19 cellular contexts compared by ENCODE assay signal in the genomic region with DNA sequence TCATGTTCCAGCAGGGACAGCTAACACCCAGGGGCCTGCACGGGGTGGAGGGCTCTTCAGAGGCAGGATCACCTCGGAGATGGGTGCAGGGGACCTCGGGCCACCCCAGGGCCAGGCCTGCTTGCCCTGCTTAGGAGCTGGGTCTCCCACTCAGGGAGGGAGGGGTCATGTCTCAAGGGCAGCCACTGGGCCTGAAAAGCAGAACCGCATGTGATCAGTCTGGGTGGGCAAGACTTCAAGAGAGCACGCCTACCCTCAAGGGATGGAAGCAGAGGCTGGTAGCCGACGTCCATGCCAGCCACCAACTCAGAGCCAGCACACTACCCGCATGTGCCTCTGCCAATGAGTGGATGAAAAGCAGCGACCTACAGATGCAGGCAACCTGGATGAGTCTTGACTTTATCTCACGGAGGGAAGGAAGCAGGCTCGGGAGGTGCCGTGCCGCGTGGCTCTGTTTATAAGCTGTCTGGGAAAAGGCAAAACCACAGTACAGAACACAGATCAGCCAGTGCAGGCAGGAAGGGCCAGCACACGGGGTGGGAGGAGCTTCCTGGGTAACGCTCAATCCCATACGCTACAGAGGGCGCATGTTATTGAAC. TPM values are rescaled to one million over a fixed set of nuclear protein-coding genes. Genes with fewer than 3 reads are reported as not detected.
DNase-seq lines count a peak whose midpoint lies in the region; ATAC-seq and TF ChIP-seq lines count a peak whose summit lies in the region.
"Had no signal": no experiment of that assay in that cellular context is flagged by ENCODE, and none has a peak within 500 bp of the region (broad histone marks: within the 10 kb centered on the region; RNA-seq: fewer than 3 reads in every experiment).

No MANE protein-coding gene starts in this region.

- ATAC-seq in Right ventricle myocardium superior (ENCODE audit: poor library complexity) (no peak), RWPE2 (ENCODE audit: low read depth) (no peak), HG02623 (IDR thresholded peaks at IDR 0.05; ENCODE audit: unreplicated experiment) (no peak)
- ATAC-seq: effector memory CD8-positive, alpha-beta T cell; gastroesophageal sphincter; mucosa of descending colon had no signal

- TF ChIP-seq CTCF in right atrium auricular region (IDR thresholded peaks at IDR 0.05) (no peak), RWPE2 (IDR thresholded peaks at IDR 0.05; ENCODE audit: poor library complexity, severe bottlenecking) (no peak)

- no peaks in the 10 kb centered on the region for H3K36me3 ChIP-seq in right atrium auricular region
- H3K36me3 ChIP-seq in RWPE2 (ENCODE audit: low read depth) = no peaks in the 10 kb centered on the region
- H3K36me3 ChIP-seq: breast epithelium, gastroesophageal sphincter, Peyer's patch, transverse colon had no signal

- no peak overlapping the region for H3K4me3 ChIP-seq in right atrium auricular region
- H3K4me3 ChIP-seq in RWPE2 (ENCODE audit: severe bottlenecking) = no peak overlapping the region
- H3K4me3 ChIP-seq: breast epithelium, gastroesophageal sphincter, mucosa of descending colon, Peyer's patch, transverse colon had no signal

- H3K27me3 ChIP-seq in right atrium auricular region (no peaks in the 10 kb centered on the region), RWPE2 (ENCODE audit: insufficient read depth, poor library complexity, severe bottlenecking) (no peaks in the 10 kb centered on the region)
- H3K27me3 ChIP-seq: breast epithelium, Peyer's patch had no signal

- peaks cover 0 to under 1% of the 10 kb centered on the region in 2 donors for H3K9me3 ChIP-seq in right atrium auricular region
- H3K9me3 ChIP-seq in RWPE2 (ENCODE audit: severe bottlenecking) = peaks cover 2% of the 10 kb centered on the region
- H3K9me3 ChIP-seq: breast epithelium, mucosa of descending colon, Peyer's patch, transverse colon had no signal

- H3K4me1 ChIP-seq in right atrium auricular region (peaks cover 0 to 3% of the 10 kb centered on the region in 2 donors), RWPE2 (ENCODE audit: insufficient read depth, poor library complexity, severe bottlenecking) (peaks cover 4% of the 10 kb centered on the region)
- H3K4me1 ChIP-seq: breast epithelium, gastroesophageal sphincter, transverse colon had no signal

- H3K27ac ChIP-seq in right atrium auricular region (no peak overlapping the region), RWPE2 (ENCODE audit: poor library complexity, severe bottlenecking) (no peak overlapping the region)
- H3K27ac ChIP-seq: breast epithelium, gastroesophageal sphincter, Peyer's patch, transverse colon had no signal

- DNase-seq in Right ventricle myocardium superior = peak; percentile 32
- no peak for DNase-seq in right atrium auricular region (ENCODE audit: low spot score)
- peak; percentile 36 for DNase-seq in RWPE2 (ENCODE audit: low spot score)
- peak; percentile 76 for DNase-seq in hepatic stellate cell (ENCODE audit: low spot score)
- no peak for DNase-seq in NCI-H510A treated with DMSO at 0.1 percent for 48 hours (lab: John Stamatoyannopoulos, UW)
- no peak for DNase-seq in AG08396 (ENCODE audit: low spot score)
- DNase-seq in activated effector memory CD4-positive, alpha-beta T cell treated with Interleukin-2 at 50 U/mL for 16 hours = no peak
- DNase-seq: activated CD4-positive, alpha-beta memory T cell treated with anti-CD3 and anti-CD28 coated beads for 36 hours; effector memory CD8-positive, alpha-beta T cell; EL; immature natural killer cell; NCI-H446; Peyer's patch; transverse colon had no signal

- intact Hi-C loops in Right ventricle myocardium superior (cut with DNase I) = no loop called here

RNA-seq across cellular contexts. Expression of a gene that starts 16.0 kb away (rescaled TPM):
- total RNA-seq in Right ventricle myocardium superior = 3.2 TPM
- under 1 TPM in 1 of 2 donors, not detected in 1; 0.24 TPM for total RNA-seq in right atrium auricular region
- total RNA-seq: activated CD4-positive, alpha-beta memory T cell treated with anti-CD3 and anti-CD28 coated beads for 36 hours had no signal

RNA-seq across cellular contexts. Expression of a gene that starts 53.2 kb away (rescaled TPM):
- total RNA-seq in Right ventricle myocardium superior = not detected
- total RNA-seq in right atrium auricular region = 10 to 100 TPM; 25.8 to 34.7 TPM
- total RNA-seq: activated CD4-positive, alpha-beta memory T cell treated with anti-CD3 and anti-CD28 coated beads for 36 hours; T-helper 2 cell treated with Interferon-gamma antibody and Interleukin-4, amounts not matched to agents 100 ng/mL and 5 ng/mL, for 36 hours had no signal

Comparison
In these comparisons a context has a peak if more than half of its experiments do, and no peak if none do; other contexts are left out.
1. DNase-seq: peak in Right ventricle myocardium superior (single experiment), RWPE2 (single experiment) and hepatic stellate cell (single experiment); none in right atrium auricular region (single experiment), NCI-H510A treated with DMSO at 0.1 percent for 48 hours (single experiment), AG08396 (single experiment) and activated effector memory CD4-positive, alpha-beta T cell treated with Interleukin-2 at 50 U/mL for 16 hours (single experiment).
2. RNA of a gene that starts 53.2 kb away (total RNA-seq): 25.8 to 34.7 TPM in right atrium auricular region; not detected in Right ventricle myocardium superior (single experiment); every median in the first group is over 10 times any median in the second.